In the genomic region with DNA sequence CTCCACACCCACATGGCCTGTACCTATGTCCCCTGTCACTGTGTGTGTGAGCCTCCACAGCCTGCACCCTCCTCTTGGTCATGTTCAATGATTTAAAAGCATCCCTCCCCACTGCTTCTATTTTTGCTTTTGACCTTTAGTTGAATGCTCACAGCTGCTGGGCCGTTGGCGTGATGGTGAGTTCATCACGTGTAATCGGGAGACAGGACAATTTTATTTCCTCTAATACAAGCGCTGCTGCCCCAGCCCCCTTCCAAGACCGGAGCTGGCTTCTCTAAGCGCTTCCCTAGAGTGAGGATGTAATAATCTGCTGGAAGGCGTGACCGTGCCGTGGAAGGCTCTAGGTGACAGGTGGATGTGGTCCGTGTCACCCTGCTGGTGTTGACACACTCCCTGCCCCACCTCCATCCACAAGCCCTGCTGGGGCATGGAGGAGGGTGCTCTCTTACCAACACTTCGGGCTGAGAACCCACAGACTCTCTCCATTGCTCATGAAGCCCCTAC, we compare ENCODE assay signal across 15 cellular contexts. TPM values are rescaled to one million over a fixed set of nuclear protein-coding genes. Genes with fewer than 3 reads are reported as not detected.
A peak's percentile ranks its signal among the peaks of the same experiment; 100 is the strongest.
DNase-seq lines count a peak whose midpoint lies in the region; ATAC-seq, FAIRE-seq and TF ChIP-seq lines count a peak whose summit lies in the region.
"Had no signal": no experiment of that assay in that cellular context is flagged by ENCODE, and none has a peak within 500 bp of the region (broad histone marks: within the 10 kb centered on the region; RNA-seq: fewer than 3 reads in every experiment).

No MANE protein-coding gene starts in this region.

- peak overlapping the region; percentile 24 for H3K4me2 ChIP-seq in OCI-LY3 (ENCODE audit: low read length)

- intact Hi-C loops in mucosa of descending colon (cut with DNase I, micrococcal nuclease) = no loop called here

- H2AFZ ChIP-seq in OCI-LY3 (ENCODE audit: low read depth, low read length) = no peak overlapping the region

- H3K27me3 ChIP-seq in OCI-LY3 (ENCODE audit: low read depth, low read length) (0 out of 2 replicates have a peak, but pooled peaks cover 3% of the 10 kb centered on the region), esophagus (ENCODE audit: control insufficient read depth in 1 of 2, insufficient read depth in 2 of 2, low read length in 2 of 2) (no peaks in the 10 kb centered on the region), stomach smooth muscle (ENCODE audit: control insufficient read depth in 1 of 2, insufficient read depth in 2 of 2, low read length in 2 of 2) (no peaks in the 10 kb centered on the region)

- no peaks in the 10 kb centered on the region for H3K79me2 ChIP-seq in OCI-LY3 (ENCODE audit: low read length)

- TF ChIP-seq CTCF in OCI-LY3 (IDR thresholded peaks at IDR 0.05; ENCODE audit: low read depth, low read length) (no peak), mucosa of descending colon (IDR thresholded peaks at IDR 0.05) (no peak)

- ATAC-seq in mucosa of descending colon (peak; percentile 34), GM21786 (IDR thresholded peaks at IDR 0.05; ENCODE audit: unreplicated experiment) (no peak), GM18867 (IDR thresholded peaks at IDR 0.05; ENCODE audit: unreplicated experiment) (no peak)

- H3K4me3 ChIP-seq in OCI-LY3 (ENCODE audit: low read length) (no peak overlapping the region), esophagus (ENCODE audit: low read depth in 1 of 2, low read length in 2 of 2) (peak overlapping the region; percentile 35 to 44), mucosa of descending colon (no peak overlapping the region), stomach smooth muscle (ENCODE audit: low read length in 2 of 2) (peak overlapping the region; percentile 6 to 60)

- H3K9me3 ChIP-seq in OCI-LY3 (ENCODE audit: insufficient read depth, low read length) (no peaks in the 10 kb centered on the region), esophagus (ENCODE audit: control insufficient read depth in 2 of 2, insufficient read depth in 1 of 2, low read depth in 1 of 2, low read length in 1 of 2) (no peaks in the 10 kb centered on the region), mucosa of descending colon (no peaks in the 10 kb centered on the region), stomach smooth muscle (ENCODE audit: control insufficient read depth in 2 of 2, low read length in 2 of 2) (no peaks in the 10 kb centered on the region)

- H3K4me1 ChIP-seq in OCI-LY3 (ENCODE audit: low read length) (peaks cover 16% of the 10 kb centered on the region), esophagus (ENCODE audit: control insufficient read depth in 2 of 2, insufficient read depth in 2 of 2, low read length in 1 of 2) (peaks cover 23 to 61% of the 10 kb centered on the region in 2 donors), mucosa of descending colon (ENCODE audit: low read depth) (peaks cover 60% of the 10 kb centered on the region), stomach smooth muscle (ENCODE audit: control insufficient read depth, insufficient read depth, low read length) (peaks cover 87% of the 10 kb centered on the region)

- no peaks in the 10 kb centered on the region for H4K20me1 ChIP-seq in OCI-LY3 (ENCODE audit: insufficient read depth, low read length)

- peak in 1 of 3 donors; percentile 65 for DNase-seq in mucosa of descending colon
- no peak for DNase-seq in KG1 (lab: John Stamatoyannopoulos, UW)
- no peak for DNase-seq in RCC 7860 (ENCODE audit: low spot score)
- DNase-seq: activated CD4-positive, alpha-beta T cell treated with anti-CD3 and anti-CD28 coated beads, Interleukin-2, amount 10 ng/mL, durations not matched to agents 7 days and 5 days; activated effector memory CD4-positive, alpha-beta T cell treated with Interleukin-2 at 50 U/mL for 16 hours; CD4-positive, alpha-beta memory T cell; cerebellar nuclear complex; NCI-H1436 treated with DMSO at 0.1 percent for 48 hours; NCI-H69; T-helper 1 cell had no signal

- H3K9ac ChIP-seq in OCI-LY3 (ENCODE audit: low read length) = no peak overlapping the region
- H3K9ac ChIP-seq in stomach smooth muscle (ENCODE audit: low read length in 2 of 2) = peak overlapping the region in 1 of 2 donors; percentile 47

- H3K27ac ChIP-seq in OCI-LY3 (ENCODE audit: low read length) (no peak overlapping the region), esophagus (ENCODE audit: low read depth in 2 of 2, low read length in 1 of 2) (peak overlapping the region; percentile 98), stomach smooth muscle (ENCODE audit: low read length) (peak overlapping the region; percentile 94)

- H3K36me3 ChIP-seq in OCI-LY3 (replicated peaks; ENCODE audit: low read depth, low read length) (no peaks in the 10 kb centered on the region), esophagus (ENCODE audit: control insufficient read depth in 2 of 2, insufficient read depth in 2 of 2, low read length in 1 of 2) (peaks cover 0 to 2% of the 10 kb centered on the region in 2 donors), mucosa of descending colon (ENCODE audit: low read depth) (no peaks in the 10 kb centered on the region), stomach smooth muscle (ENCODE audit: control insufficient read depth in 2 of 2, insufficient read depth in 2 of 2, low read length in 2 of 2) (peaks cover 0 to 2% of the 10 kb centered on the region in 2 donors)

- 39 to 41% methylated on average over 12 of the region's 12 CpGs for WGBS in esophagus, 2 donors

- no peak for FAIRE-seq in RCC 7860 (lab: Jason Lieb, UNC)

RNA-seq across cellular contexts. Expression of gene CCDC85C, which starts 25.4 kb away (rescaled TPM):
- polyA plus RNA-seq in esophagus = 10 to 100 TPM; 30.1 to 51.0 TPM
- total RNA-seq in mucosa of descending colon = 100 to 1,000 TPM in 1 of 3 donors, 10 to 100 TPM in 2; 66.2 to 102 (median 66.2) TPM

Comparison
In these comparisons a context has a peak if more than half of its experiments do, and no peak if none do; other contexts are left out.
1. H3K4me3 ChIP-seq: peak in esophagus (2 of 2) and stomach smooth muscle (2 of 2); none in OCI-LY3 (single experiment) and mucosa of descending colon (single experiment).